Comparison of ENCODE assay signal across 1 cellular context in the genomic region with DNA sequence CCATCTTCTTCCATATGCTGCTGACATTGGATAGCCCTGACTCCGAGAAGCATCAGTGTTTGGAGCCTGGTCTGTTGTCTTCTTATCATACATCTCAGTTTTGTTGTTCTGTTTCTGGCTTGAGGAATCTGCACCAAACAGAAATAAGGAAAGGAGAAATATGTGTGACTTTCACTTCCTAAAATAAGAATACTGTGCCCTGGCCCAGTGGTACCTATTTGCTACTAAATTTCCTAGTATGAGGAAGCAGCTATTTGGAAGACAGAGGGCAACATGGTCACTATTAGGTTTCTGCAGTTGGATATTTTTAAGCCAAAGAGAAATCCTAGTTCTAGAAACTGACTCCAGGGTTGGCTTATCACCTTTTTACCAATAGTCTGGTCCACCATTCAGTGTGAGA.
TF ChIP-seq lines count a peak whose summit lies in the region.

No MANE protein-coding gene starts in this region.

TF ChIP-seq in A549, 52 proteins besides CTCF, POLR2A, EP300 and RAD21 (continued from another document):
- TF ChIP-seq, protein P1, sequence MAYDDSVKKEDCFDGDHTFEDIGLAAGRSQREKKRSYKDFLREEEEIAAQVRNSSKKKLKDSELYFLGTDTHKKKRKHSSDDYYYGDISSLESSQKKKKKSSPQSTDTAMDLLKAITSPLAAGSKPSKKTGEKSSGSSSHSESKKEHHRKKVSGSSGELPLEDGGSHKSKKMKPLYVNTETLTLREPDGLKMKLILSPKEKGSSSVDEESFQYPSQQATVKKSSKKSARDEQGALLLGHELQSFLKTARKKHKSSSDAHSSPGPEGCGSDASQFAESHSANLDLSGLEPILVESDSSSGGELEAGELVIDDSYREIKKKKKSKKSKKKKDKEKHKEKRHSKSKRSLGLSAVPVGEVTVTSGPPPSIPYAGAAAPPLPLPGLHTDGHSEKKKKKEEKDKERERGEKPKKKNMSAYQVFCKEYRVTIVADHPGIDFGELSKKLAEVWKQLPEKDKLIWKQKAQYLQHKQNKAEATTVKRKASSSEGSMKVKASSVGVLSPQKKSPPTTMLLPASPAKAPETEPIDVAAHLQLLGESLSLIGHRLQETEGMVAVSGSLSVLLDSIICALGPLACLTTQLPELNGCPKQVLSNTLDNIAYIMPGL (CRISPR knock-in tag; IDR thresholded peaks at IDR 0.05; ENCODE audit: borderline replicate concordance): no peak
- no peak for TF ChIP-seq PHF8 (IDR thresholded peaks at IDR 0.05; ENCODE audit: borderline replicate concordance, low read depth)
- no peak for TF ChIP-seq HEYL (CRISPR knock-in tag; IDR thresholded peaks at IDR 0.05)
- TF ChIP-seq JUNB (IDR thresholded peaks at IDR 0.05): no peak
- TF ChIP-seq FOXS1 (CRISPR knock-in tag; IDR thresholded peaks at IDR 0.05): no peak
- TF ChIP-seq MYC (IDR thresholded peaks at IDR 0.05; ENCODE audit: borderline replicate concordance, low read length): no peak
- no peak for TF ChIP-seq NR3C1 (IDR thresholded peaks at IDR 0.05)
- TF ChIP-seq, protein P2, sequence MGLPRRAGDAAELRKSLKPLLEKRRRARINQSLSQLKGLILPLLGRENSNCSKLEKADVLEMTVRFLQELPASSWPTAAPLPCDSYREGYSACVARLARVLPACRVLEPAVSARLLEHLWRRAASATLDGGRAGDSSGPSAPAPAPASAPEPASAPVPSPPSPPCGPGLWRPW (IDR thresholded peaks at IDR 0.05): no peak
- TF ChIP-seq SREBF2 (IDR thresholded peaks at IDR 0.05): no peak
- TF ChIP-seq, protein P3, sequence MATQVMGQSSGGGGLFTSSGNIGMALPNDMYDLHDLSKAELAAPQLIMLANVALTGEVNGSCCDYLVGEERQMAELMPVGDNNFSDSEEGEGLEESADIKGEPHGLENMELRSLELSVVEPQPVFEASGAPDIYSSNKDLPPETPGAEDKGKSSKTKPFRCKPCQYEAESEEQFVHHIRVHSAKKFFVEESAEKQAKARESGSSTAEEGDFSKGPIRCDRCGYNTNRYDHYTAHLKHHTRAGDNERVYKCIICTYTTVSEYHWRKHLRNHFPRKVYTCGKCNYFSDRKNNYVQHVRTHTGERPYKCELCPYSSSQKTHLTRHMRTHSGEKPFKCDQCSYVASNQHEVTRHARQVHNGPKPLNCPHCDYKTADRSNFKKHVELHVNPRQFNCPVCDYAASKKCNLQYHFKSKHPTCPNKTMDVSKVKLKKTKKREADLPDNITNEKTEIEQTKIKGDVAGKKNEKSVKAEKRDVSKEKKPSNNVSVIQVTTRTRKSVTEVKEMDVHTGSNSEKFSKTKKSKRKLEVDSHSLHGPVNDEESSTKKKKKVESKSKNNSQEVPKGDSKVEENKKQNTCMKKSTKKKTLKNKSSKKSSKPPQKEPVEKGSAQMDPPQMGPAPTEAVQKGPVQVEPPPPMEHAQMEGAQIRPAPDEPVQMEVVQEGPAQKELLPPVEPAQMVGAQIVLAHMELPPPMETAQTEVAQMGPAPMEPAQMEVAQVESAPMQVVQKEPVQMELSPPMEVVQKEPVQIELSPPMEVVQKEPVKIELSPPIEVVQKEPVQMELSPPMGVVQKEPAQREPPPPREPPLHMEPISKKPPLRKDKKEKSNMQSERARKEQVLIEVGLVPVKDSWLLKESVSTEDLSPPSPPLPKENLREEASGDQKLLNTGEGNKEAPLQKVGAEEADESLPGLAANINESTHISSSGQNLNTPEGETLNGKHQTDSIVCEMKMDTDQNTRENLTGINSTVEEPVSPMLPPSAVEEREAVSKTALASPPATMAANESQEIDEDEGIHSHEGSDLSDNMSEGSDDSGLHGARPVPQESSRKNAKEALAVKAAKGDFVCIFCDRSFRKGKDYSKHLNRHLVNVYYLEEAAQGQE (IDR thresholded peaks at IDR 0.05): no peak
